ENCODE assay signal across 8 cellular contexts in the genomic region with DNA sequence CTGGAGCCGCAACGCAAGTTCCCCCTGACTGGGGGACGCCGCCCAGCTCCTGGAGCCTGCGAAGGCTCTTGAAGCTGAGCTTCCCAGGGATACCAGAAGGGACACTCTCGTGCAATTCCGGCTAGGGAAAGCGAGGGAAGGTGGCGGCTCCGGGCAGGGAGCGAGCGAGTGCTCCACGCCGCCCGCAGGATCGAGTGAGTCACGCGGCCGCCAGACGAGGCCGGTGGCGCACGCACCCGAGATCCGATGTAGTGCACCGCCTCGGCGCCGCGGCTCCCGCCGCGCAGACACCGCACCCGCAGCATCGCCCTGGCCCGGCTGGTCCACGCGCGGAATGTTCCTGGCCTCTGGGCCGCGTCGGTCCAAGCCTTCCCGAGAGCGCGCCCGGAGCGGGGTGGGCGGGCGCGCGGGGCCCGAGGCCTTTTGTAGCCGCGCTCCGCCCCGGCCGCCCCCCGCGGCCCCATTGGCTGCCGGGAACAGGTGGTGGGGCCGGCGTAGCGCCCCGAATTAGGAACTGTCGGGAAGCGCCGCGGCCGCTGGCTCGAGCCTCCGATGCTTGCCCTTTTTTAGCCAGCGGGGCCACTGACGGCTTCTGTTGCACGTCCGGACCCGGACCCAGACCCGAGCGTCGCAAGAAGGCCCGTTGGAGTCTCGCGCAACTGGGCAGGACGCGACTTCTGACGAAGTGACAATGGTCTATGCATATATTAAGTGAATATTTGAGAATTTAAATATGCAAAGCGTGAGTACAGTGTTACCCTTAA. TPM values are rescaled to one million over a fixed set of nuclear protein-coding genes. Genes with fewer than 3 reads are reported as not detected.
DNase-seq lines count a peak whose midpoint lies in the region; ATAC-seq and TF ChIP-seq lines count a peak whose summit lies in the region.

A gene with protein sequence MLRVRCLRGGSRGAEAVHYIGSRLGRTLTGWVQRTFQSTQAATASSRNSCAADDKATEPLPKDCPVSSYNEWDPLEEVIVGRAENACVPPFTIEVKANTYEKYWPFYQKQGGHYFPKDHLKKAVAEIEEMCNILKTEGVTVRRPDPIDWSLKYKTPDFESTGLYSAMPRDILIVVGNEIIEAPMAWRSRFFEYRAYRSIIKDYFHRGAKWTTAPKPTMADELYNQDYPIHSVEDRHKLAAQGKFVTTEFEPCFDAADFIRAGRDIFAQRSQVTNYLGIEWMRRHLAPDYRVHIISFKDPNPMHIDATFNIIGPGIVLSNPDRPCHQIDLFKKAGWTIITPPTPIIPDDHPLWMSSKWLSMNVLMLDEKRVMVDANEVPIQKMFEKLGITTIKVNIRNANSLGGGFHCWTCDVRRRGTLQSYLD (minus strand): TSS at position 396 of the 764 bp plus-strand sequence. CDS start 91 bp downstream, at position 305.

- H3K9me3 ChIP-seq in CD8-positive, alpha-beta T cell (ENCODE audit: low read length), result no peaks in the 10 kb centered on the region
- H3K9me3 ChIP-seq in OCI-LY7 (ENCODE audit: low read length) (no peaks in the 10 kb centered on the region), neutrophil (no peaks in the 10 kb centered on the region), transverse colon (no peaks in the 10 kb centered on the region)

- peak within 1 kb of the TSS; percentile 66 for H3K4me2 ChIP-seq in OCI-LY7 (ENCODE audit: low read length)

- TF ChIP-seq CTCF in CD8-positive, alpha-beta T cell (IDR thresholded peaks at IDR 0.05), result no peak
- TF ChIP-seq CTCF in OCI-LY7 (conservative IDR thresholded peaks at IDR 0.05; ENCODE audit: low read length), result 0 out of 2 replicates have a peak, but pooled peaks have one; percentile 8
- TF ChIP-seq CTCF in neutrophil (IDR thresholded peaks at IDR 0.05), result no peak
- TF ChIP-seq CTCF in transverse colon (IDR thresholded peaks at IDR 0.05), result peak; percentile 33 to 66 (median 52)

- peak within 1 kb of the TSS; percentile 85 for H3K4me3 Mint-ChIP-seq in CD8-positive, alpha-beta T cell
- peak within 1 kb of the TSS; percentile 69 for H3K4me3 Mint-ChIP-seq in activated naive CD4-positive, alpha-beta T cell treated with anti-CD3 and anti-CD28 coated beads, Interleukin-2, amount 10 ng/mL, durations not matched to agents 7 days and 5 days

- peak; percentile 99 for TF ChIP-seq POLR2A in GM19193 (IDR thresholded peaks at IDR 0.05; ENCODE audit: extremely low read depth, insufficient read depth, insufficient read length)
- peak; percentile 43 for TF ChIP-seq POLR2A in transverse colon (IDR thresholded peaks at IDR 0.05)

- peak; percentile 78 for ATAC-seq in CD8-positive, alpha-beta T cell
- ATAC-seq in HG03280 (IDR thresholded peaks at IDR 0.05; ENCODE audit: unreplicated experiment), result peak; percentile 78

- no peak for TF ChIP-seq EP300 in transverse colon (IDR thresholded peaks at IDR 0.05; ENCODE audit: low read depth)

- H4K20me1 ChIP-seq in OCI-LY7 (ENCODE audit: insufficient read depth, low read length), result no peaks in the 10 kb centered on the region

- H2AFZ ChIP-seq in OCI-LY7 (ENCODE audit: low read length), result no peak within 1 kb of the TSS; the same call in 1 of the 2 replicates

- CTCF ChIA-PET in CD8-positive, alpha-beta T cell (lab: Charles Lee), result no interaction called here
- CTCF ChIA-PET in OCI-LY7 (lab: Charles Lee; ENCODE audit: unreplicated experiment), result no interaction called here
- CTCF ChIA-PET in activated naive CD4-positive, alpha-beta T cell treated with anti-CD3 and anti-CD28 coated beads, Interleukin-2, amount 10 ng/mL, durations not matched to agents 7 days and 5 days (lab: Charles Lee), result no interaction called here

- H3K4me1 Mint-ChIP-seq in CD8-positive, alpha-beta T cell (ENCODE audit: low read depth), result peaks cover 23% of the 10 kb centered on the region
- peaks cover 14% of the 10 kb centered on the region for H3K4me1 Mint-ChIP-seq in activated naive CD4-positive, alpha-beta T cell treated with anti-CD3 and anti-CD28 coated beads, Interleukin-2, amount 10 ng/mL, durations not matched to agents 7 days and 5 days

- H3K79me2 ChIP-seq in OCI-LY7 (ENCODE audit: insufficient read depth, low read depth, low read length), result no peaks in the 10 kb centered on the region

- intact Hi-C loops in CD8-positive, alpha-beta T cell (cut with DNase I, micrococcal nuclease), result loop anchor here in 1 of 2 experiments (1.0 kb wide), 1 partner anchor 24 kb away; a partner anchor contains a TSS
- intact Hi-C loops in OCI-LY7 (cut with micrococcal nuclease; ENCODE audit: unreplicated experiment), result no loop called here
- intact Hi-C loops in transverse colon (cut with DNase I; ENCODE audit: low total_unique reads), result loop anchor here (2.0 kb wide), 1 partner anchor 24 kb away; a partner anchor contains a TSS

- 20% methylated on average over 74 of the region's 87 CpGs; no CpG with 5 or more reads in 1 of the 2 donors for WGBS in transverse colon (ENCODE audit: low coverage in 1 of 2), 2 donors

- H3K27ac Mint-ChIP-seq in CD8-positive, alpha-beta T cell, result peak within 1 kb of the TSS; percentile 62
- H3K27ac Mint-ChIP-seq in activated naive CD4-positive, alpha-beta T cell treated with anti-CD3 and anti-CD28 coated beads, Interleukin-2, amount 10 ng/mL, durations not matched to agents 7 days and 5 days, result no peak within 1 kb of the TSS

- no peak within 1 kb of the TSS for H3K27ac ChIP-seq in CD8-positive, alpha-beta T cell (ENCODE audit: low read depth, low read length)
- no peak within 1 kb of the TSS for H3K27ac ChIP-seq in OCI-LY7 (ENCODE audit: low read depth, low read length, poor library complexity, severe bottlenecking)
- no peak within 1 kb of the TSS for H3K27ac ChIP-seq in neutrophil
- H3K27ac ChIP-seq in transverse colon, result peak within 1 kb of the TSS; percentile 83 to 92 (median 84)

- H3K36me3 ChIP-seq in CD8-positive, alpha-beta T cell (ENCODE audit: insufficient read depth, low read length), result no peaks in the 10 kb centered on the region
- H3K36me3 ChIP-seq in OCI-LY7 (ENCODE audit: insufficient read depth, low read length) (no peaks in the 10 kb centered on the region), neutrophil (no peaks in the 10 kb centered on the region), transverse colon (no peaks in the 10 kb centered on the region)

- peaks cover 17% of the 10 kb centered on the region for H3K4me1 ChIP-seq in CD8-positive, alpha-beta T cell (ENCODE audit: insufficient read depth, low read length)
- H3K4me1 ChIP-seq in OCI-LY7 (ENCODE audit: insufficient read depth, low read length, poor library complexity, severe bottlenecking), result peaks cover 5% of the 10 kb centered on the region
- H3K4me1 ChIP-seq in neutrophil (ENCODE audit: control insufficient read depth in 1 of 2, insufficient read depth in 1 of 2, low read depth in 1 of 2, low read length in 1 of 2), result peaks cover 10 to 15% of the 10 kb centered on the region in 2 experiments
- peaks cover 0 to 28% (median 13%) of the 10 kb centered on the region in 4 donors for H3K4me1 ChIP-seq in transverse colon

- no peaks in the 10 kb centered on the region for H3K9me2 ChIP-seq in OCI-LY7 (ENCODE audit: insufficient read depth, low read length)

- peaks cover 5% of the 10 kb centered on the region for H3K27me3 ChIP-seq in CD8-positive, alpha-beta T cell (ENCODE audit: insufficient read depth, low read length)
- H3K27me3 ChIP-seq in neutrophil, result peaks cover 91% of the 10 kb centered on the region
- no peaks in the 10 kb centered on the region for H3K27me3 ChIP-seq in transverse colon

- no peaks in the 10 kb centered on the region for H3K9me3 Mint-ChIP-seq in CD8-positive, alpha-beta T cell
- H3K9me3 Mint-ChIP-seq in activated naive CD4-positive, alpha-beta T cell treated with anti-CD3 and anti-CD28 coated beads, Interleukin-2, amount 10 ng/mL, durations not matched to agents 7 days and 5 days, result no peaks in the 10 kb centered on the region

- H3K36me3 Mint-ChIP-seq in CD8-positive, alpha-beta T cell, result no peaks in the 10 kb centered on the region
- no peaks in the 10 kb centered on the region for H3K36me3 Mint-ChIP-seq in activated naive CD4-positive, alpha-beta T cell treated with anti-CD3 and anti-CD28 coated beads, Interleukin-2, amount 10 ng/mL, durations not matched to agents 7 days and 5 days

- peaks cover 39% of the 10 kb centered on the region for H3K27me3 Mint-ChIP-seq in CD8-positive, alpha-beta T cell (ENCODE audit: low read depth)
- H3K27me3 Mint-ChIP-seq in activated naive CD4-positive, alpha-beta T cell treated with anti-CD3 and anti-CD28 coated beads, Interleukin-2, amount 10 ng/mL, durations not matched to agents 7 days and 5 days, result peaks cover 66% of the 10 kb centered on the region

- POLR2A ChIA-PET in CD8-positive, alpha-beta T cell (lab: Charles Lee), result interaction anchor here (1.3 kb wide), 1 partner anchor 178 kb away, joined by 4 read pairs; no protein-coding TSS in a partner anchor
- POLR2A ChIA-PET in OCI-LY7 (lab: Charles Lee), result no interaction called here

- peak within 1 kb of the TSS; percentile 79 for H3K4me3 ChIP-seq in CD8-positive, alpha-beta T cell (ENCODE audit: low read depth, low read length)
- peak within 1 kb of the TSS; percentile 61 for H3K4me3 ChIP-seq in OCI-LY7 (ENCODE audit: low read depth, low read length, poor library complexity, severe bottlenecking)
- peak within 1 kb of the TSS; percentile 32 to 49 for H3K4me3 ChIP-seq in neutrophil (ENCODE audit: low read depth in 1 of 2, low read length in 1 of 2)
- peak within 1 kb of the TSS; percentile 51 to 73 (median 60) for H3K4me3 ChIP-seq in transverse colon

- in situ Hi-C loops in transverse colon (cut with MboI; ENCODE audit: low pct_ligation_motif_present in 1 of 4, low pct_unique_long_range_greater_than_20kb in 1 of 4, low sequenced_read_pairs in 3 of 4), result loop anchor here in 3 of 4 donors (25.0 kb wide), 2 partner anchors 191 to 216 kb away; a partner anchor contains a TSS

- peak in 6 of 7 experiments; percentile 12 to 70 (median 45) for DNase-seq in CD8-positive, alpha-beta T cell
- DNase-seq in OCI-LY7 (ENCODE audit: low spot score) (no peak), globus pallidus (ENCODE audit: low spot score) (peak; percentile 90), transverse colon (peak; percentile 79)
- peak; percentile 52 for DNase-seq in activated naive CD4-positive, alpha-beta T cell treated with anti-CD3 and anti-CD28 coated beads, Interleukin-2, amount 10 ng/mL, durations not matched to agents 7 days and 5 days

- no TSS peak for BruUV-seq in OCI-LY7 (replicated peaks; lab: Mats Ljungman, UMichigan)

RNA-seq across cellular contexts. Expression of the gene that starts here (rescaled TPM):
- total RNA-seq in CD8-positive, alpha-beta T cell, result under 1 TPM; 0.44 to 0.87 TPM
- 0.54 and 1.3 TPM in 2 replicates for total RNA-seq in OCI-LY7 (2014; rRNA removed; shearing (Covaris generic))
- total RNA-seq in OCI-LY7 (2022), result 2.7 and 3.4 TPM in 2 replicates
- total RNA-seq in transverse colon, result 10 to 100 TPM; 15.9 to 96.9 (median 18.6) TPM

Comparison
In these comparisons a context has a peak if more than half of its experiments do, and no peak if none do; other contexts are left out.
1. Peak in DNase-seq, ATAC-seq and H3K4me3 ChIP-seq in CD8-positive, alpha-beta T cell; RNA of the gene not detected or under 1 TPM.
2. H3K27ac ChIP-seq: peak in transverse colon (4 of 4); none in CD8-positive, alpha-beta T cell (single experiment), OCI-LY7 (single experiment) and neutrophil (single experiment).
3. CTCF ChIP-seq: peak in OCI-LY7 (single experiment) and transverse colon (5 of 5); none in CD8-positive, alpha-beta T cell (single experiment) and neutrophil (single experiment).
4. Peak in every context shown above with its lines, with median percentiles within 50 percentile points of each other: H3K4me3 ChIP-seq.